In the genomic region with DNA sequence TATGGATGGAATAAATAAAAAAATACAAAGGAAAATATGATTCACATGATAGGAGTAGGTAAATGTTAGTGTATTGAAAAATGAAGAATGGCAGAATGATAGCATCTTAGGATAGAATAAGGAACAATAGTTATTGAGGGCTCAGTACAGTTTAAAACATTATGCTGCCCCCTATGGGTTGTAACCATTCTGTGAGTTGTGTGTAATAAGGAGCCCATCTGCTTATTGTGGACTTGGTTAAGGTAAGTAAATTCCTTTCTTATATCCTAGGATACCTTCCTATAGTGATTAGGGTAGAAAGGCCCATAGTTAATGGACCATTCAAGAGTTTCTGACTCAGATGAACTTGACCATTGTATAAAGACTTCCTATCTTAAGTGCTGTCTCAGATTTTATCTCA, we compare ENCODE assay signal across 10 cellular contexts.
DNase-seq lines count a peak whose midpoint lies in the region; ATAC-seq and TF ChIP-seq lines count a peak whose summit lies in the region.
"Had no signal": no experiment of that assay in that cellular context is flagged by ENCODE, and none has a peak within 500 bp of the region (broad histone marks: within the 10 kb centered on the region; RNA-seq: fewer than 3 reads in every experiment).

No MANE protein-coding gene starts in this region.

- H3K9me3 ChIP-seq in heart left ventricle (peaks cover 0 to 5% (median 0%) of the 10 kb centered on the region in 12 donors), OCI-LY1 (ENCODE audit: low read length) (no peaks in the 10 kb centered on the region)

- TF ChIP-seq CTCF in heart left ventricle (IDR thresholded peaks at IDR 0.05): peak in 11 of 12 donors; percentile 9 to 56 (median 35)
- TF ChIP-seq CTCF in OCI-LY1 (IDR thresholded peaks at IDR 0.05; ENCODE audit: low read length): peak; percentile 55; the same call in 1 of the 2 replicates
- peak; percentile 34 for TF ChIP-seq CTCF in fibroblast of villous mesenchyme (IDR thresholded peaks at IDR 0.05; ENCODE audit: insufficient read depth, low read depth, low read length)
- TF ChIP-seq CTCF in type B pancreatic cell (conservative IDR thresholded peaks at IDR 0.05): peak; percentile 68

- no peak overlapping the region for H2AFZ ChIP-seq in OCI-LY1 (ENCODE audit: low read length)

- H3K4me3 Mint-ChIP-seq in type B pancreatic cell: no peak overlapping the region
- no peak overlapping the region for H3K4me3 Mint-ChIP-seq in activated CD4-positive, alpha-beta memory T cell treated with anti-CD3 and anti-CD28 coated beads, Interleukin-2, amount 10 ng/mL, durations not matched to agents 7 days and 5 days
- H3K4me3 Mint-ChIP-seq: CD4-positive, CD25-positive, alpha-beta regulatory T cell; memory B cell had no signal

- no peak overlapping the region for H3K4me3 ChIP-seq in heart left ventricle
- H3K4me3 ChIP-seq in OCI-LY1 (ENCODE audit: low read depth, low read length, poor library complexity, severe bottlenecking): no peak overlapping the region
- no peak overlapping the region for H3K4me3 ChIP-seq in fibroblast of villous mesenchyme (ENCODE audit: low read depth, low read length)

- H3K9ac ChIP-seq in OCI-LY1 (ENCODE audit: low read length): no peak overlapping the region

- H3K36me3 ChIP-seq in heart left ventricle (no peaks in the 10 kb centered on the region), OCI-LY1 (ENCODE audit: insufficient read depth, low read length) (no peaks in the 10 kb centered on the region)

- H3K36me3 Mint-ChIP-seq in type B pancreatic cell: no peaks in the 10 kb centered on the region
- H3K36me3 Mint-ChIP-seq in activated CD4-positive, alpha-beta memory T cell treated with anti-CD3 and anti-CD28 coated beads, Interleukin-2, amount 10 ng/mL, durations not matched to agents 7 days and 5 days (ENCODE audit: low read depth): no peaks in the 10 kb centered on the region
- H3K36me3 Mint-ChIP-seq: CD4-positive, CD25-positive, alpha-beta regulatory T cell; memory B cell had no signal

- CTCF ChIA-PET in activated CD4-positive, alpha-beta memory T cell treated with anti-CD3 and anti-CD28 coated beads, Interleukin-2, amount 10 ng/mL, durations not matched to agents 7 days and 5 days (lab: Charles Lee): no interaction called here

- H3K4me1 ChIP-seq in heart left ventricle (no peaks in the 10 kb centered on the region), OCI-LY1 (ENCODE audit: insufficient read depth, low read length, severe bottlenecking) (no peaks in the 10 kb centered on the region)

- H3K27me3 Mint-ChIP-seq in type B pancreatic cell: no peaks in the 10 kb centered on the region
- H3K27me3 Mint-ChIP-seq in activated CD4-positive, alpha-beta memory T cell treated with anti-CD3 and anti-CD28 coated beads, Interleukin-2, amount 10 ng/mL, durations not matched to agents 7 days and 5 days: no peaks in the 10 kb centered on the region
- H3K27me3 Mint-ChIP-seq: CD4-positive, CD25-positive, alpha-beta regulatory T cell; memory B cell had no signal

- H3K4me2 ChIP-seq in OCI-LY1 (ENCODE audit: low read length): no peak overlapping the region

- no peaks in the 10 kb centered on the region for H3K9me2 ChIP-seq in OCI-LY1 (ENCODE audit: low read depth, low read length)

- H3K27ac ChIP-seq in heart left ventricle (no peak overlapping the region), OCI-LY1 (ENCODE audit: low read depth, low read length, poor library complexity, severe bottlenecking) (no peak overlapping the region)

- TF ChIP-seq POLR2A in heart left ventricle (IDR thresholded peaks at IDR 0.05): no peak

- H3K79me2 ChIP-seq in OCI-LY1 (ENCODE audit: insufficient read depth, low read length): no peaks in the 10 kb centered on the region

- DNase-seq in heart left ventricle: no peak
- DNase-seq in Right ventricle myocardium inferior (ENCODE audit: missing footprints): no peak
- DNase-seq in fibroblast of villous mesenchyme (ENCODE audit: low read depth): peak; percentile 15
- no peak for DNase-seq in type B pancreatic cell (ENCODE audit: extremely low spot score, unreplicated experiment)
- no peak for DNase-seq in activated CD4-positive, alpha-beta memory T cell treated with anti-CD3 and anti-CD28 coated beads, Interleukin-2, amount 10 ng/mL, durations not matched to agents 7 days and 5 days

- no peaks in the 10 kb centered on the region for H3F3A ChIP-seq in OCI-LY1 (ENCODE audit: insufficient read depth, low read length)

- intact Hi-C loops in heart left ventricle (cut with DNase I) (loop anchor here in 3 of 10 donors (5.0 to 10.0 kb wide), 3 partner anchors 521 to 871 kb away; no protein-coding TSS in a partner anchor), Right ventricle myocardium inferior (cut with DNase I) (loop anchor here (5.0 kb wide), 1 partner anchor 868 kb away; no protein-coding TSS in a partner anchor)

- no peak overlapping the region for H3K27ac Mint-ChIP-seq in type B pancreatic cell
- H3K27ac Mint-ChIP-seq in activated CD4-positive, alpha-beta memory T cell treated with anti-CD3 and anti-CD28 coated beads, Interleukin-2, amount 10 ng/mL, durations not matched to agents 7 days and 5 days: no peak overlapping the region
- H3K27ac Mint-ChIP-seq: CD4-positive, CD25-positive, alpha-beta regulatory T cell; memory B cell had no signal

- H4K20me1 ChIP-seq in OCI-LY1 (ENCODE audit: insufficient read depth, low read length): no peaks in the 10 kb centered on the region

- no peak for ATAC-seq in heart left ventricle
- no peak for ATAC-seq in Right ventricle myocardium inferior
- ATAC-seq in HG03139 (IDR thresholded peaks at IDR 0.05; ENCODE audit: unreplicated experiment): no peak
- no peak for ATAC-seq in HG03354 (IDR thresholded peaks at IDR 0.05; ENCODE audit: poor library complexity, severe bottlenecking, unreplicated experiment)

- no peaks in the 10 kb centered on the region for H3K4me1 Mint-ChIP-seq in type B pancreatic cell (ENCODE audit: unreplicated experiment)
- no peaks in the 10 kb centered on the region for H3K4me1 Mint-ChIP-seq in activated CD4-positive, alpha-beta memory T cell treated with anti-CD3 and anti-CD28 coated beads, Interleukin-2, amount 10 ng/mL, durations not matched to agents 7 days and 5 days
- H3K4me1 Mint-ChIP-seq: CD4-positive, CD25-positive, alpha-beta regulatory T cell; memory B cell had no signal

- POLR2A ChIA-PET in activated CD4-positive, alpha-beta memory T cell treated with anti-CD3 and anti-CD28 coated beads, Interleukin-2, amount 10 ng/mL, durations not matched to agents 7 days and 5 days (lab: Charles Lee): no interaction called here

- H3K27me3 ChIP-seq in heart left ventricle: no peaks in the 10 kb centered on the region
- H3K27me3 ChIP-seq in OCI-LY1 (ENCODE audit: insufficient read depth, low read length): no peaks in the 10 kb centered on the region

- no peaks in the 10 kb centered on the region for H3K9me3 Mint-ChIP-seq in type B pancreatic cell
- H3K9me3 Mint-ChIP-seq in activated CD4-positive, alpha-beta memory T cell treated with anti-CD3 and anti-CD28 coated beads, Interleukin-2, amount 10 ng/mL, durations not matched to agents 7 days and 5 days: no peaks in the 10 kb centered on the region
